Comparison of ENCODE assay signal across 15 cellular contexts in the genomic region with DNA sequence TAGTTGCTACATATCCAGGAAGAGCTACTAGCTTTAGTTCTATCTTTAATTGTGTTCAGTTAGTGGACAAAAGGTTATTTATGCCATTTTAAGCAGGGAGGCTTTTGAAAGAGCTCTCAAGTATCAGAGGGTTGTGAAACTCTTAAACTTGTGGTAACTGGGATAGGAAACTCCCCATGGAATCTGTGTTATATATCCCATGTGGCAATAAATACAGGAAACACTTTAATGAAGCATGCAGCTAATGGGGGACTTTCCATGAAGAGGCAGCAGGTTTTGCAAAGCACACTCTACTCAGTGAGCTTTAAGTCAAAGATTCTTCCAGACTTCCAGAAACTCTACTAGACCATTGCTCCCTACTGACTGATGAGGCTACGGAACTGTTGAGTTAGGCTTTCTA.
"Had no signal": no experiment of that assay in that cellular context is flagged by ENCODE, and none has a peak within 500 bp of the region (broad histone marks: within the 10 kb centered on the region; RNA-seq: fewer than 3 reads in every experiment).

No MANE protein-coding gene starts in this region.

- H3K27ac ChIP-seq: gastrocnemius medialis, right lobe of liver, transverse colon, vagina had no signal

- H3K4me3 Mint-ChIP-seq: activated CD4-positive, alpha-beta T cell treated with anti-CD3 and anti-CD28 coated beads, Interleukin-2, amount 10 ng/mL, durations not matched to agents 7 days and 5 days; activated CD8-positive, alpha-beta memory T cell treated with anti-CD3 and anti-CD28 coated beads, Interleukin-2, amount 10 ng/mL, durations not matched to agents 7 days and 5 days; activated CD8-positive, alpha-beta T cell treated with anti-CD3 and anti-CD28 coated beads for 36 hours; activated naive CD4-positive, alpha-beta T cell treated with anti-CD3 and anti-CD28 coated beads, Interleukin-2, amount 10 ng/mL, durations not matched to agents 7 days and 5 days; naive B cell; stimulated activated naive B cell treated with anti-CD40 and anti-IgM and Interleukin-4, amounts not matched to agents 10 μg/mL and 1 μg/mL and 100 μg/mL, for 72 hours had no signal

- H3K4me1 ChIP-seq: gastrocnemius medialis, right lobe of liver, transverse colon, vagina had no signal

- H3K4me1 Mint-ChIP-seq: activated CD4-positive, alpha-beta T cell treated with anti-CD3 and anti-CD28 coated beads, Interleukin-2, amount 10 ng/mL, durations not matched to agents 7 days and 5 days; activated CD8-positive, alpha-beta memory T cell treated with anti-CD3 and anti-CD28 coated beads, Interleukin-2, amount 10 ng/mL, durations not matched to agents 7 days and 5 days; activated naive CD4-positive, alpha-beta T cell treated with anti-CD3 and anti-CD28 coated beads, Interleukin-2, amount 10 ng/mL, durations not matched to agents 7 days and 5 days; naive B cell; stimulated activated naive B cell treated with anti-CD40 and anti-IgM and Interleukin-4, amounts not matched to agents 10 μg/mL and 1 μg/mL and 100 μg/mL, for 72 hours had no signal

- H3K27ac Mint-ChIP-seq: activated CD4-positive, alpha-beta T cell treated with anti-CD3 and anti-CD28 coated beads, Interleukin-2, amount 10 ng/mL, durations not matched to agents 7 days and 5 days; activated CD8-positive, alpha-beta memory T cell treated with anti-CD3 and anti-CD28 coated beads, Interleukin-2, amount 10 ng/mL, durations not matched to agents 7 days and 5 days; activated CD8-positive, alpha-beta T cell treated with anti-CD3 and anti-CD28 coated beads for 36 hours; activated naive CD4-positive, alpha-beta T cell treated with anti-CD3 and anti-CD28 coated beads, Interleukin-2, amount 10 ng/mL, durations not matched to agents 7 days and 5 days; naive B cell; stimulated activated naive B cell treated with anti-CD40 and anti-IgM and Interleukin-4, amounts not matched to agents 10 μg/mL and 1 μg/mL and 100 μg/mL, for 72 hours had no signal

- H3K9me3 ChIP-seq: gastrocnemius medialis, right lobe of liver, transverse colon, vagina had no signal

- H3K4me3 ChIP-seq: gastrocnemius medialis, right lobe of liver, transverse colon, vagina had no signal

- H3K9me3 Mint-ChIP-seq: activated CD4-positive, alpha-beta T cell treated with anti-CD3 and anti-CD28 coated beads, Interleukin-2, amount 10 ng/mL, durations not matched to agents 7 days and 5 days had no signal

- DNase-seq: activated CD4-positive, alpha-beta T cell treated with anti-CD3 and anti-CD28 coated beads, Interleukin-2, amount 10 ng/mL, durations not matched to agents 7 days and 5 days; activated CD8-positive, alpha-beta memory T cell treated with anti-CD3 and anti-CD28 coated beads, Interleukin-2, amount 10 ng/mL, durations not matched to agents 7 days and 5 days; activated CD8-positive, alpha-beta T cell treated with anti-CD3 and anti-CD28 coated beads for 36 hours; activated effector memory CD4-positive, alpha-beta T cell treated with anti-CD3 and anti-CD28 coated beads, Interleukin-2, amount 50 U/mL, for 16 hours; activated naive CD4-positive, alpha-beta T cell treated with anti-CD3 and anti-CD28 coated beads, Interleukin-2, amount 10 ng/mL, durations not matched to agents 7 days and 5 days; activated T-cell treated with anti-CD3 and anti-CD28 coated beads for 4 hours; gastrocnemius medialis; naive B cell; occipital lobe; right lobe of liver; stimulated activated CD4-positive, alpha-beta T cell treated with anti-CD3 and anti-CD28 coated beads, Interleukin-2, amount 100 ng/mL, for 48 hours; stimulated activated CD8-positive, alpha-beta memory T cell treated with anti-CD3 and anti-CD28 coated beads, Interleukin-4, amount 100 ng/mL, for 48 hours; stimulated activated naive B cell treated with anti-CD40 and anti-IgM and Interleukin-4, amounts not matched to agents 10 μg/mL and 1 μg/mL and 100 μg/mL, for 72 hours; transverse colon had no signal

- H3K36me3 ChIP-seq: gastrocnemius medialis, right lobe of liver, transverse colon, vagina had no signal

- H3K27me3 Mint-ChIP-seq: activated CD4-positive, alpha-beta T cell treated with anti-CD3 and anti-CD28 coated beads, Interleukin-2, amount 10 ng/mL, durations not matched to agents 7 days and 5 days; activated CD8-positive, alpha-beta memory T cell treated with anti-CD3 and anti-CD28 coated beads, Interleukin-2, amount 10 ng/mL, durations not matched to agents 7 days and 5 days; activated CD8-positive, alpha-beta T cell treated with anti-CD3 and anti-CD28 coated beads for 36 hours; activated naive CD4-positive, alpha-beta T cell treated with anti-CD3 and anti-CD28 coated beads, Interleukin-2, amount 10 ng/mL, durations not matched to agents 7 days and 5 days; naive B cell; stimulated activated naive B cell treated with anti-CD40 and anti-IgM and Interleukin-4, amounts not matched to agents 10 μg/mL and 1 μg/mL and 100 μg/mL, for 72 hours had no signal

- H3K27me3 ChIP-seq: gastrocnemius medialis, right lobe of liver, transverse colon, vagina had no signal

- H3K36me3 Mint-ChIP-seq: activated CD8-positive, alpha-beta memory T cell treated with anti-CD3 and anti-CD28 coated beads, Interleukin-2, amount 10 ng/mL, durations not matched to agents 7 days and 5 days; activated naive CD4-positive, alpha-beta T cell treated with anti-CD3 and anti-CD28 coated beads, Interleukin-2, amount 10 ng/mL, durations not matched to agents 7 days and 5 days; naive B cell; stimulated activated naive B cell treated with anti-CD40 and anti-IgM and Interleukin-4, amounts not matched to agents 10 μg/mL and 1 μg/mL and 100 μg/mL, for 72 hours had no signal
